In genomic region chrX:77595848-77596247, GRCh38 we compare ENCODE assay signal across 1 cellular context.
TF ChIP-seq lines count a peak whose summit lies in the region.

No MANE protein-coding gene starts in this region.

TF ChIP-seq in IMR-90, 13 proteins besides CTCF, POLR2A, EP300 and RAD21 (continued from another document):
- TF ChIP-seq, protein P1, sequence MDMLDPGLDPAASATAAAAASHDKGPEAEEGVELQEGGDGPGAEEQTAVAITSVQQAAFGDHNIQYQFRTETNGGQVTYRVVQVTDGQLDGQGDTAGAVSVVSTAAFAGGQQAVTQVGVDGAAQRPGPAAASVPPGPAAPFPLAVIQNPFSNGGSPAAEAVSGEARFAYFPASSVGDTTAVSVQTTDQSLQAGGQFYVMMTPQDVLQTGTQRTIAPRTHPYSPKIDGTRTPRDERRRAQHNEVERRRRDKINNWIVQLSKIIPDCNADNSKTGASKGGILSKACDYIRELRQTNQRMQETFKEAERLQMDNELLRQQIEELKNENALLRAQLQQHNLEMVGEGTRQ (IDR thresholded peaks at IDR 0.05; ENCODE audit: low read depth, low read length): no peak
- TF ChIP-seq CEBPB (IDR thresholded peaks at IDR 0.05; ENCODE audit: low read depth, low read length): no peak
